In genomic region chr2:149065236-149065635, GRCh38 we compare ENCODE assay signal across 19 cellular contexts. TPM values are rescaled to one million over a fixed set of nuclear protein-coding genes. Genes with fewer than 3 reads are reported as not detected.
DNase-seq lines count a peak whose midpoint lies in the region; ATAC-seq, FAIRE-seq and TF ChIP-seq lines count a peak whose summit lies in the region.
"Had no signal": no experiment of that assay in that cellular context is flagged by ENCODE, and none has a peak within 500 bp of the region (broad histone marks: within the 10 kb centered on the region; RNA-seq: fewer than 3 reads in every experiment).

No MANE protein-coding gene starts in this region.

- no peaks in the 10 kb centered on the region for H3K9me3 ChIP-seq in IMR-90 (ENCODE audit: control insufficient read depth, insufficient read depth, low read length)
- no peaks in the 10 kb centered on the region for H3K9me3 ChIP-seq in endothelial cell of umbilical vein (replicated peaks; ENCODE audit: control insufficient read depth, insufficient read depth, low read length)
- H3K9me3 ChIP-seq in osteoblast (ENCODE audit: low read depth, low read length), result no peaks in the 10 kb centered on the region
- H3K9me3 ChIP-seq in HAP-1, result no peaks in the 10 kb centered on the region
- no peaks in the 10 kb centered on the region for H3K9me3 ChIP-seq in adrenal gland (replicated peaks in 1 of 3)
- H3K9me3 ChIP-seq: ascending aorta, heart right ventricle, sigmoid colon had no signal

- no peak overlapping the region for H4K91ac ChIP-seq in IMR-90 (ENCODE audit: insufficient read depth, low read depth, low read length)

- in situ Hi-C loops in IMR-90 (cut with MboI; ENCODE audit: low sequenced_read_pairs), result no loop called here
- in situ Hi-C loops in HAP-1 (cut with MboI; ENCODE audit: low sequenced_read_pairs), result no loop called here

- no peak overlapping the region for H3K23ac ChIP-seq in IMR-90 (ENCODE audit: low read depth, low read length)

- H3K4ac ChIP-seq in IMR-90 (ENCODE audit: low read depth, low read length), result peak overlapping the region; percentile 50; the same call in 1 of the 2 replicates

- BruUV-seq in IMR-90 (replicated peaks; lab: Mats Ljungman, UMichigan) (no TSS peak), endothelial cell of umbilical vein (replicated peaks; lab: Mats Ljungman, UMichigan) (no TSS peak)

- no peaks in the 10 kb centered on the region for H3K36me3 ChIP-seq in IMR-90 (ENCODE audit: control insufficient read depth, insufficient read depth, low read length)
- no peaks in the 10 kb centered on the region for H3K36me3 ChIP-seq in endothelial cell of umbilical vein (ENCODE audit: control insufficient read depth in 2 of 2, extremely low read depth in 1 of 2, insufficient read depth in 2 of 2, low read length in 2 of 2)
- no peaks in the 10 kb centered on the region for H3K36me3 ChIP-seq in osteoblast (ENCODE audit: insufficient read depth, low read length)
- no peaks in the 10 kb centered on the region for H3K36me3 ChIP-seq in HAP-1 (replicated peaks)
- no peaks in the 10 kb centered on the region for H3K36me3 ChIP-seq in adrenal gland (replicated peaks in 1 of 2)
- H3K36me3 ChIP-seq: ascending aorta, heart right ventricle, sigmoid colon had no signal

- FAIRE-seq in endothelial cell of umbilical vein (lab: Jason Lieb, UNC), result no peak
- FAIRE-seq: kidney had no signal

- H3K4me1 ChIP-seq in IMR-90 (ENCODE audit: control insufficient read depth, insufficient read depth, low read length) (peaks cover 10% of the 10 kb centered on the region), endothelial cell of umbilical vein (ENCODE audit: control insufficient read depth, extremely low read depth, insufficient read depth, low read length) (peaks cover 11% of the 10 kb centered on the region), osteoblast (ENCODE audit: insufficient read depth, low read length) (peaks cover 26% of the 10 kb centered on the region), HAP-1 (no peaks in the 10 kb centered on the region), adrenal gland (replicated peaks in 1 of 2) (no peaks in the 10 kb centered on the region)

- no peak for TF ChIP-seq RAD21 in IMR-90 (IDR thresholded peaks at IDR 0.05; ENCODE audit: low read length)

- H3K4me3 ChIP-seq in IMR-90 (ENCODE audit: insufficient read depth, low read depth, low read length) (no peak overlapping the region), endothelial cell of umbilical vein (replicated peaks in 1 of 3; ENCODE audit: insufficient read depth in 1 of 3, low read depth in 1 of 3, low read length in 3 of 3) (no peak overlapping the region), osteoblast (ENCODE audit: insufficient read depth, low read length) (no peak overlapping the region), HAP-1 (no peak overlapping the region), adrenal gland (no peak overlapping the region)
- H3K4me3 ChIP-seq: ascending aorta, coronary artery, heart right ventricle, sigmoid colon had no signal

- no peak overlapping the region for H3K56ac ChIP-seq in IMR-90 (ENCODE audit: extremely low read depth, insufficient read depth, low read length)

- no peak overlapping the region for H2BK5ac ChIP-seq in IMR-90 (ENCODE audit: low read depth, low read length, poor library complexity, severe bottlenecking)

- no peak overlapping the region for H3K14ac ChIP-seq in IMR-90 (replicated peaks; ENCODE audit: low read depth, low read length)

- H3K4me2 ChIP-seq in IMR-90 (ENCODE audit: low read depth, low read length) (no peak overlapping the region), endothelial cell of umbilical vein (ENCODE audit: insufficient read depth, low read length) (no peak overlapping the region), osteoblast (ENCODE audit: insufficient read depth, low read length) (peak overlapping the region; percentile 22)

- H2AK5ac ChIP-seq in IMR-90 (ENCODE audit: low read depth, low read length), result no peak overlapping the region

- no peaks in the 10 kb centered on the region for H3K79me2 ChIP-seq in endothelial cell of umbilical vein (ENCODE audit: control insufficient read depth, insufficient read depth, low read length)
- no peaks in the 10 kb centered on the region for H3K79me2 ChIP-seq in osteoblast (ENCODE audit: insufficient read depth, low read length)

- H2BK120ac ChIP-seq in IMR-90 (ENCODE audit: low read depth, low read length), result peak overlapping the region; percentile 38; the same call in 1 of the 2 replicates

- peak overlapping the region; percentile 75; the same call in 1 of the 2 replicates for H2BK20ac ChIP-seq in IMR-90 (ENCODE audit: low read depth, low read length)

- CTCF ChIA-PET in IMR-90 (lab: Yijun Ruan, JAX) (no interaction called here), endothelial cell of umbilical vein (lab: Charles Lee) (interaction anchor here (1.5 kb wide), 1 partner anchor 11 kb away, joined by 4 read pairs; no protein-coding TSS in a partner anchor)

- no peak overlapping the region; the same call in 2 of the 3 replicates for H2BK15ac ChIP-seq in IMR-90 (ENCODE audit: low read depth, low read length)

- ATAC-seq in IMR-90 (ENCODE audit: low read depth), result no peak
- ATAC-seq: heart right ventricle had no signal

- WGBS in IMR-90 (ENCODE audit: extremely low coverage in 2 of 2, insufficient read length in 1 of 2), 2 experiments, result no CpG with 5 or more reads among the region's 3 CpGs
- WGBS in adrenal gland, 4 donors, result 74 to 85% (median 79%) methylated on average over 3 of the region's 3 CpGs

- H3K27me3 ChIP-seq in IMR-90 (ENCODE audit: control insufficient read depth, insufficient read depth, low read length) (no peaks in the 10 kb centered on the region), endothelial cell of umbilical vein (ENCODE audit: control insufficient read depth in 2 of 2, insufficient read depth in 2 of 2, low read length in 2 of 2) (no peaks in the 10 kb centered on the region), osteoblast (ENCODE audit: insufficient read depth, low read length) (no peaks in the 10 kb centered on the region), HAP-1 (ENCODE audit: low read depth) (no peaks in the 10 kb centered on the region), adrenal gland (no peaks in the 10 kb centered on the region)
- H3K27me3 ChIP-seq: ascending aorta, heart right ventricle, sigmoid colon had no signal

- dilution Hi-C loops in IMR-90 (cut with HindIII; ENCODE audit: low sequenced_read_pairs, unreplicated experiment) (no loop called here), endothelial cell of umbilical vein (cut with MboI; ENCODE audit: extremely low pct_ligation_motif_present, low sequenced_read_pairs) (no loop called here)

- peak; percentile 75 for DNase-seq in EL
- peak; percentile 32 for DNase-seq in IMR-90
- DNase-seq in endothelial cell of umbilical vein (ENCODE audit: low read depth, low spot score), result no peak
- no peak for DNase-seq in osteoblast (ENCODE audit: insufficient read length, low spot score, missing footprints)
- no peak for DNase-seq in HAP-1 (ENCODE audit: low spot score in 2 of 2)
- DNase-seq in NCI-H2107 (lab: John Stamatoyannopoulos, UW), result no peak
- no peak for DNase-seq in ecto neural progenitor cell (ENCODE audit: low spot score)
- DNase-seq in adrenal gland, result no peak
- DNase-seq: activated CD4-positive, alpha-beta T cell treated with anti-CD3 and anti-CD28 coated beads for 48 hours; activated naive CD4-positive, alpha-beta T cell; heart right ventricle; kidney; NCI-H446 treated with DMSO at 0.1 percent for 48 hours; sigmoid colon; stimulated activated CD4-positive, alpha-beta T cell treated with anti-CD3 and anti-CD28 coated beads, Interleukin-2, amount 100 ng/mL, for 48 hours; T-helper 9 cell had no signal

- H3K9ac ChIP-seq in IMR-90 (ENCODE audit: low read depth, low read length) (no peak overlapping the region), endothelial cell of umbilical vein (replicated peaks; ENCODE audit: extremely low read depth, insufficient read depth, low read length) (no peak overlapping the region)

- no peaks in the 10 kb centered on the region for H3K79me1 ChIP-seq in IMR-90 (ENCODE audit: low read depth in 1 of 2, low read length in 2 of 2)

- no peak overlapping the region for H2AFZ ChIP-seq in IMR-90 (replicated peaks; ENCODE audit: low read length, poor library complexity)
- peak overlapping the region; percentile 9 for H2AFZ ChIP-seq in endothelial cell of umbilical vein (ENCODE audit: low read depth, low read length)
- peak overlapping the region; percentile 13 for H2AFZ ChIP-seq in osteoblast (ENCODE audit: low read length)

- H4K20me1 ChIP-seq in IMR-90 (ENCODE audit: insufficient read depth, low read length), result no peaks in the 10 kb centered on the region
- H4K20me1 ChIP-seq in endothelial cell of umbilical vein (replicated peaks; ENCODE audit: control insufficient read depth, extremely low read depth, insufficient read depth, low read length), result no peaks in the 10 kb centered on the region
- H4K20me1 ChIP-seq in osteoblast (ENCODE audit: insufficient read depth, low read length), result no peaks in the 10 kb centered on the region

- H2AK9ac ChIP-seq in IMR-90 (replicated peaks; ENCODE audit: low read depth, low read length, poor library complexity), result no peak overlapping the region

- POLR2A ChIA-PET in IMR-90 (lab: Charles Lee; ENCODE audit: unreplicated experiment) (no interaction called here), endothelial cell of umbilical vein (lab: Charles Lee) (no interaction called here)

- intact Hi-C loops in IMR-90 (cut with micrococcal nuclease), result no loop called here
- intact Hi-C loops in endothelial cell of umbilical vein (cut with micrococcal nuclease), result no loop called here
- intact Hi-C loops in adrenal gland (cut with DNase I), result no loop called here

- TF ChIP-seq POLR2A in IMR-90 (IDR thresholded peaks at IDR 0.05; ENCODE audit: low read depth, low read length) (no peak), endothelial cell of umbilical vein (IDR thresholded peaks at IDR 0.05; ENCODE audit: low read depth, low read length) (no peak), adrenal gland (IDR thresholded peaks at IDR 0.05) (no peak)

- H3K9me1 ChIP-seq in IMR-90 (ENCODE audit: insufficient read depth, low read length) (peaks cover 6% of the 10 kb centered on the region; the same call in 1 of the 2 replicates), endothelial cell of umbilical vein (replicated peaks; ENCODE audit: control insufficient read depth, extremely low read depth, insufficient read depth, low read length) (no peaks in the 10 kb centered on the region)

- H3K27ac ChIP-seq in IMR-90 (ENCODE audit: insufficient read depth, low read length) (no peak overlapping the region), endothelial cell of umbilical vein (ENCODE audit: insufficient read depth, low read depth, low read length) (peak overlapping the region; percentile 12), osteoblast (ENCODE audit: low read depth, low read length) (peak overlapping the region; percentile 62), adrenal gland (no peak overlapping the region)
- H3K27ac ChIP-seq: ascending aorta, coronary artery, epithelial cell of prostate, heart right ventricle had no signal

- H4K5ac ChIP-seq in IMR-90 (ENCODE audit: low read depth, low read length), result no peak overlapping the region

- H3K18ac ChIP-seq in IMR-90 (ENCODE audit: low read depth, low read length), result no peak overlapping the region

- H4K8ac ChIP-seq in IMR-90 (ENCODE audit: low read depth in 2 of 2, low read length in 2 of 2), result no peak overlapping the region; a peak in 1 of 4 replicates

- no peak for TF ChIP-seq CTCF in IMR-90 (conservative IDR thresholded peaks at IDR 0.05; ENCODE audit: low read depth, low read length)
- TF ChIP-seq CTCF in endothelial cell of umbilical vein (IDR thresholded peaks at IDR 0.05; ENCODE audit: extremely low read depth in 1 of 2, insufficient read depth in 1 of 2, low read depth in 1 of 2, low read length in 2 of 2), result no peak
- TF ChIP-seq CTCF in osteoblast (IDR thresholded peaks at IDR 0.05; ENCODE audit: extremely low read depth, low read depth, low read length), result no peak
- TF ChIP-seq CTCF in adrenal gland (IDR thresholded peaks at IDR 0.05), result no peak

RNA-seq across cellular contexts. Expression of gene LYPD6B, which starts 26.7 kb away (rescaled TPM):
- total RNA-seq in IMR-90 (2012; rRNA removed) (under 0.01 TPM in 1 of 2 replicates, not detected in the other), endothelial cell of umbilical vein (not detected in 2 replicates), osteoblast (2.5 and 2.9 TPM in 2 replicates), adrenal gland (under 1 TPM in 6 of 8 donors, not detected in 2; 0.22 to 0.55 (median 0.50) TPM)
- polyA plus RNA-seq in IMR-90 (2012; rRNA removed) (0.05 and 0.16 TPM in 2 replicates), endothelial cell of umbilical vein (not detected in 2 replicates), adrenal gland (under 1 TPM; 0.15 to 0.98 (median 0.80) TPM)
- 0.19 TPM in 1 of 2 replicates, not detected in the other for polyA plus RNA-seq in IMR-90 (2012; cell fraction: cytosol; rRNA removed)
- polyA plus RNA-seq in IMR-90 (2012; cell fraction: nucleus; rRNA removed; ENCODE audit: low replicate concordance), result 0.08 and 0.21 TPM in 2 replicates
- not detected in 2 replicates for polyA plus RNA-seq in endothelial cell of umbilical vein (2011; cell fraction: cytosol; rRNA removed)
- polyA plus RNA-seq in endothelial cell of umbilical vein (2011; cell fraction: nucleus; rRNA removed), result not detected in 2 replicates
- polyA plus RNA-seq in endothelial cell of umbilical vein (2012), result not detected in 2 replicates
- polyA minus RNA-seq in endothelial cell of umbilical vein, result not detected in 2 replicates
- polyA minus RNA-seq in endothelial cell of umbilical vein (2011; cell fraction: cytosol; rRNA and poly(A)+ RNA removed), result not detected
- polyA minus RNA-seq in endothelial cell of umbilical vein (2011; cell fraction: nucleus; rRNA and poly(A)+ RNA removed), result not detected in 2 replicates
- total RNA-seq: ascending aorta had no signal
- polyA plus RNA-seq: heart right ventricle had no signal

Comparison
In these comparisons a context has a peak if more than half of its experiments do, and no peak if none do; other contexts are left out.
1. DNase-seq: peak in EL (single experiment) and IMR-90 (single experiment); none in endothelial cell of umbilical vein (single experiment), osteoblast (single experiment), HAP-1 (0 of 2), NCI-H2107 (single experiment), ecto neural progenitor cell (single experiment) and adrenal gland (0 of 7).
2. H3K27ac ChIP-seq: peak in endothelial cell of umbilical vein (single experiment) and osteoblast (single experiment); none in IMR-90 (single experiment) and adrenal gland (0 of 5).